25 cellular contexts compared by ENCODE assay signal in the genomic region with DNA sequence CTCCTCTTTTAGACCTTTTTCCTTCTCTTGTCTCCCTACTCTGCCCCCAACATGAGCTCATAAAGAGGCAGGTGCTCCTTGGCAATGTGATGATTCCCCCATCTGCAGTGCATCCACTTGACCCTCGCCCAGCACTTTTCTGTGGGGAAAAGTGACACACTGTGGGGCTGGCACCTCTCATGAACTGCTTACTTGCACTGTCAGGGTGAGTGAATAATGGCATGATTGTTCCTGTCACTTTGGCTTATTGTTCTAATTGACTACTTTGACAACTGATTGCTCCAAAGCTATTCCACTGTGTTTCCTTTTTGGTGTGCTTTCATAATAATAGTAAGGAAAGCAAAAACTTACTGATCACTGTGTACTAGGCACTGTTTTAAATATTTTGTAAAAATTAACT.
"Had no signal": no experiment of that assay in that cellular context is flagged by ENCODE, and none has a peak within 500 bp of the region (broad histone marks: within the 10 kb centered on the region; RNA-seq: fewer than 3 reads in every experiment).

No MANE protein-coding gene starts in this region.

- H3K9me3 ChIP-seq: Peyer's patch, SJCRH30 had no signal

- H3K4me3 ChIP-seq: K562, PC-9, Peyer's patch, SJCRH30 had no signal

- H3K9ac ChIP-seq: KMS-11 had no signal

- H3K27ac ChIP-seq: HL-60, KMS-11, PC-9, Peyer's patch, SJCRH30 had no signal

- H3K36me3 ChIP-seq: Peyer's patch, SJCRH30 had no signal

- DNase-seq: Kasumi-1; MM.1S; NCI-H1048; NCI-H1105; NCI-H1436 treated with DMSO at 0.1 percent for 48 hours; NCI-H1694; NCI-H187 treated with DMSO at 0.1 percent for 48 hours; NCI-H2029 treated with DMSO at 0.1 percent for 48 hours; NCI-H2171 treated with DMSO at 0.1 percent for 48 hours; NCI-H345; NCI-H446 treated with DMSO at 0.1 percent for 48 hours; NCI-H510A treated with DMSO at 0.1 percent for 48 hours; NCI-H526; NCI-H774; NK-92 treated with Interleukin-12 subunit alpha and Interleukin-12 subunit beta, amount 100 ng/mL, for 24 hours; OCI-M1; PC-9; Peyer's patch; SHP77 treated with DMSO at 0.1 percent for 48 hours; SJCRH30 had no signal

- H3K27me3 ChIP-seq: Peyer's patch, SJCRH30 had no signal

- H2AFZ ChIP-seq: PC-9 had no signal

- H3K4me1 ChIP-seq: Peyer's patch, SJCRH30 had no signal

- H3K4me2 ChIP-seq: KMS-11, PC-9 had no signal

- ATAC-seq: K562, Right ventricle myocardium inferior, SK-N-SH treated with all-trans-retinoic acid at 6 μM for 48 hours had no signal
